In the genomic region with DNA sequence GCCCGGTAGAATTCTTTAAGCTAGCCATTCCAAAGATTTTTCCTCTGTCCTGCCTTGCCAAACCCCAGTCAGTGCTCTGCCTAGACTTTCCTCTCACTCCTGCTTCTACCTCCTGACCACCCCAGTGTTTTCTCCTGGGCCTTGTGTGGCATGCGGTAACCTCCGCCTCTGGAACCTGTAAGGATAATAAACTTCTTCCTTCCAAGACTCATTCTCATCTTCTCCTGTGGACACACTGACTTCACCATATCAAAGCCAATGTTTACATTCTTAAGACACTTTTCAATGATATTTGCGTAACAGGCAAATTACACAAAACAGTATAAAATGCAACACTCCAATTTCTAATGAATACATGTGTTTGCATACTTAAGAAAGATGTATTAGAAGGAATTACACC, we compare ENCODE assay signal across 19 cellular contexts.
"Had no signal": no experiment of that assay in that cellular context is flagged by ENCODE, and none has a peak within 500 bp of the region (broad histone marks: within the 10 kb centered on the region; RNA-seq: fewer than 3 reads in every experiment).

No MANE protein-coding gene starts in this region.

- H3K9ac ChIP-seq: parathyroid adenoma had no signal

- H3K36me3 ChIP-seq: adrenal gland, cardiac muscle cell, tibial artery had no signal

- ATAC-seq: activated CD4-positive, alpha-beta T cell treated with anti-CD3 and anti-CD28 coated beads for 36 hours; left ventricle myocardium superior; right cardiac atrium had no signal

- H3K27me3 ChIP-seq: adrenal gland, cardiac muscle cell, tibial artery had no signal

- H3K4me3 ChIP-seq: adrenal gland, cardiac muscle cell, tibial artery had no signal

- H2AFZ ChIP-seq: parathyroid adenoma had no signal

- H3K4me1 ChIP-seq: adrenal gland, parathyroid adenoma, tibial artery had no signal

- H3K9me3 ChIP-seq: adrenal gland, tibial artery had no signal

- H3K27ac ChIP-seq: adrenal gland, cardiac muscle cell, epithelial cell of prostate, parathyroid adenoma, tibial artery had no signal

- DNase-seq: activated B cell treated with CpG ODN at 0.5 μM for 24 hours; activated CD4-positive, alpha-beta T cell treated with anti-CD3 and anti-CD28 coated beads for 36 hours; activated CD4-positive, alpha-beta T cell treated with anti-CD3 and anti-CD28 coated beads, Interleukin-2, amount 50 U/mL, for 4 hours; activated CD8-positive, alpha-beta memory T cell treated with anti-CD3 and anti-CD28 coated beads for 24 hours; activated CD8-positive, alpha-beta memory T cell treated with anti-CD3 and anti-CD28 coated beads, Interleukin-2, amount 50 U/mL, for 4 hours; activated naive CD4-positive, alpha-beta T cell; activated T-cell treated with anti-CD3 and anti-CD28 coated beads, Interleukin-2, amount 50 U/mL, for 24 hours; adrenal gland; glutamatergic neuron; hippocampal formation; left ventricle myocardium superior; midbrain; right cardiac atrium; substantia nigra; T1000; tibial artery had no signal

- H3K79me2 ChIP-seq: parathyroid adenoma had no signal
